In genomic region chr4:188778880-188779279, GRCh38 we compare ENCODE assay signal across 21 cellular contexts.
DNase-seq lines count a peak whose midpoint lies in the region; ATAC-seq, FAIRE-seq and TF ChIP-seq lines count a peak whose summit lies in the region.
"Had no signal": no experiment of that assay in that cellular context is flagged by ENCODE, and none has a peak within 500 bp of the region (broad histone marks: within the 10 kb centered on the region; RNA-seq: fewer than 3 reads in every experiment).

No MANE protein-coding gene starts in this region.

- no peaks in the 10 kb centered on the region for H3K27me3 ChIP-seq in HepG2 (ENCODE audit: control insufficient read depth in 1 of 2, insufficient read depth in 2 of 2, low read length in 2 of 2)
- H3K27me3 ChIP-seq in right lobe of liver: no peaks in the 10 kb centered on the region
- no peaks in the 10 kb centered on the region for H3K27me3 ChIP-seq in body of pancreas
- H3K27me3 ChIP-seq: esophagus muscularis mucosa had no signal

- FAIRE-seq in HepG2 (lab: Jason Lieb, UNC): no peak

- TF ChIP-seq POLR2A in HepG2 (IDR thresholded peaks at IDR 0.05; ENCODE audit: insufficient read depth in 1 of 2, low read depth in 2 of 2, low read length in 2 of 2) (no peak), right lobe of liver (IDR thresholded peaks at IDR 0.05) (no peak), body of pancreas (IDR thresholded peaks at IDR 0.05) (no peak)

- no peaks in the 10 kb centered on the region for H3K36me3 ChIP-seq in HepG2 (replicated peaks in 1 of 2; ENCODE audit: control insufficient read depth in 1 of 2, insufficient read depth in 2 of 2, low read length in 2 of 2)
- no peaks in the 10 kb centered on the region for H3K36me3 ChIP-seq in right lobe of liver
- no peaks in the 10 kb centered on the region for H3K36me3 ChIP-seq in body of pancreas (replicated peaks in 1 of 2; ENCODE audit: insufficient read depth in 1 of 2, low read depth in 2 of 2)
- H3K36me3 ChIP-seq: esophagus muscularis mucosa had no signal

- DNase-seq in HepG2 (ENCODE audit: low spot score) (no peak), right lobe of liver (no peak), astrocyte of the spinal cord (ENCODE audit: low read depth, low spot score) (peak; percentile 10), foreskin fibroblast (peak; percentile 14 to 75), body of pancreas (no peak), Kasumi-1 (lab: John Stamatoyannopoulos, UW) (no peak)
- DNase-seq: 8988T; activated CD4-positive, alpha-beta T cell treated with anti-CD3 and anti-CD28 coated beads for 1 hour; activated CD8-positive, alpha-beta memory T cell treated with anti-CD3 and anti-CD28 coated beads, Interleukin-2, amount 10 ng/mL, durations not matched to agents 7 days and 5 days; caudate nucleus; immature natural killer cell; MV-4-11; NCI-H2029 treated with DMSO at 0.1 percent for 48 hours; NCI-H446 treated with DMSO at 0.1 percent for 48 hours; right cardiac atrium; trophoblast cell had no signal

- H3K4me3 ChIP-seq in HepG2 (replicated peaks in 1 of 3; ENCODE audit: insufficient read depth in 1 of 3, low read depth in 2 of 3, low read length in 3 of 3) (no peak overlapping the region), right lobe of liver (no peak overlapping the region), astrocyte of the spinal cord (ENCODE audit: low read depth, low read length) (no peak overlapping the region), foreskin fibroblast (ENCODE audit: low read depth in 1 of 2, low read length in 2 of 2) (no peak overlapping the region), body of pancreas (no peak overlapping the region)
- H3K4me3 ChIP-seq: esophagus muscularis mucosa had no signal

- no peaks in the 10 kb centered on the region for H3K79me2 ChIP-seq in HepG2 (ENCODE audit: insufficient read depth, low read length)

- H3K4me2 ChIP-seq in HepG2 (ENCODE audit: low read depth, low read length): no peak overlapping the region

- no peak for TF ChIP-seq EP300 in HepG2 (IDR thresholded peaks at IDR 0.05; ENCODE audit: low read depth in 2 of 2, low read length in 2 of 2)
- no peak for TF ChIP-seq EP300 in HepG2 (CRISPR knock-in tag; IDR thresholded peaks at IDR 0.05; ENCODE audit: borderline replicate concordance)

- H3K9me3 ChIP-seq in HepG2 (ENCODE audit: low read length) (no peaks in the 10 kb centered on the region), right lobe of liver (no peaks in the 10 kb centered on the region), body of pancreas (no peaks in the 10 kb centered on the region)
- H3K9me3 ChIP-seq: esophagus muscularis mucosa had no signal

- ATAC-seq in HepG2 (no peak), right lobe of liver (no peak), HG02763 (IDR thresholded peaks at IDR 0.05; ENCODE audit: unreplicated experiment) (no peak), body of pancreas (no peak), GM21515 (IDR thresholded peaks at IDR 0.05; ENCODE audit: unreplicated experiment) (no peak)
- ATAC-seq: activated CD8-positive, alpha-beta memory T cell treated with anti-CD3 and anti-CD28 coated beads, Interleukin-2, amount 10 ng/mL, durations not matched to agents 7 days and 5 days; activated T-helper 17 cell treated with anti-CD3 and anti-CD28 coated beads, Interleukin-2, amount 50 U/mL, for 72 hours; right cardiac atrium; SK-N-SH treated with all-trans-retinoic acid at 6 μM for 48 hours had no signal

- in situ Hi-C loops in HepG2 (cut with HindIII; ENCODE audit: extremely low pct_ligation_motif_present, low pct_unique_long_range_greater_than_20kb): no loop called here
- in situ Hi-C loops in astrocyte of the spinal cord (cut with HindIII; ENCODE audit: low sequenced_read_pairs): no loop called here

- H3K4me1 ChIP-seq in HepG2 (ENCODE audit: insufficient read depth, low read length): no peaks in the 10 kb centered on the region
- no peaks in the 10 kb centered on the region for H3K4me1 ChIP-seq in right lobe of liver
- no peaks in the 10 kb centered on the region for H3K4me1 ChIP-seq in body of pancreas
- H3K4me1 ChIP-seq: esophagus muscularis mucosa had no signal

- POLR2A ChIA-PET in HepG2 (lab: Yijun Ruan, JAX): no interaction called here

- H4K20me1 ChIP-seq in HepG2 (ENCODE audit: insufficient read depth, low read length): no peaks in the 10 kb centered on the region

- H3K27ac ChIP-seq in HepG2 (ENCODE audit: extremely low read length, insufficient read depth, low read length): no peak overlapping the region
- no peak overlapping the region for H3K27ac ChIP-seq in right lobe of liver
- no peak overlapping the region for H3K27ac ChIP-seq in body of pancreas
- H3K27ac ChIP-seq: esophagus muscularis mucosa had no signal

- no peak overlapping the region for H2AFZ ChIP-seq in HepG2 (ENCODE audit: low read length)

- no TSS peak for BruUV-seq in HepG2 (replicated peaks; lab: Mats Ljungman, UMichigan)

- no peak for TF ChIP-seq CTCF in HepG2 (CRISPR knock-in tag; IDR thresholded peaks at IDR 0.05)
- TF ChIP-seq CTCF in right lobe of liver (IDR thresholded peaks at IDR 0.05): no peak
- no peak for TF ChIP-seq CTCF in astrocyte of the spinal cord (IDR thresholded peaks at IDR 0.05; ENCODE audit: low read depth, low read length)
- TF ChIP-seq CTCF in foreskin fibroblast (IDR thresholded peaks at IDR 0.05; ENCODE audit: low read depth, low read length): no peak
- TF ChIP-seq CTCF in body of pancreas (IDR thresholded peaks at IDR 0.05): no peak

- TF ChIP-seq RAD21 in HepG2 (CRISPR knock-in tag; IDR thresholded peaks at IDR 0.05): no peak

- WGBS in HepG2 (ENCODE audit: low lambda C conversion rate): 9% methylated on average over 4 of the region's 4 CpGs
- 54% methylated on average over 3 of the region's 4 CpGs for WGBS in right lobe of liver (ENCODE audit: insufficient coverage, low coverage, low lambda C conversion rate, missing lambda C conversion rate)
- 42 to 47% methylated on average over 4 of the region's 4 CpGs for WGBS in body of pancreas, 2 donors

- intact Hi-C loops in HepG2 (cut with micrococcal nuclease; ENCODE audit: unreplicated experiment) (no loop called here), right lobe of liver (cut with DNase I) (no loop called here), body of pancreas (cut with DNase I) (no loop called here)

- CTCF ChIA-PET in HepG2 (lab: Yijun Ruan, JAX; ENCODE audit: low intra/inter-chr PET ratio, low total read pairs): no interaction called here

- no peak overlapping the region for H3K9ac ChIP-seq in HepG2 (ENCODE audit: insufficient read depth, low read depth, low read length)

TF ChIP-seq in HepG2, 621 proteins besides CTCF, POLR2A, EP300 and RAD21:
- TF ChIP-seq GLI4 (CRISPR knock-in tag; IDR thresholded peaks at IDR 0.05; ENCODE audit: borderline replicate concordance) (no peak), MAFK (conservative IDR thresholded peaks at IDR 0.05 in 1 of 2, IDR thresholded peaks at IDR 0.05 in 1 of 2; ENCODE audit: low read length in 2 of 2) (peak; percentile 30 to 65; a peak in 2 of 4 replicates), MAFF (IDR thresholded peaks at IDR 0.05; ENCODE audit: low read depth, low read length) (peak; percentile 29; the same call in 1 of the 2 replicates)
TF ChIP-seq in HepG2: peak in this region for 2.

Comparison
In these comparisons a context has a peak if more than half of its experiments do, and no peak if none do; other contexts are left out.
1. DNase-seq: peak in astrocyte of the spinal cord (single experiment) and foreskin fibroblast (2 of 2); none in HepG2 (single experiment), right lobe of liver (0 of 3), body of pancreas (0 of 4) and Kasumi-1 (0 of 2).